8 cellular contexts compared by ENCODE assay signal in the genomic region with DNA sequence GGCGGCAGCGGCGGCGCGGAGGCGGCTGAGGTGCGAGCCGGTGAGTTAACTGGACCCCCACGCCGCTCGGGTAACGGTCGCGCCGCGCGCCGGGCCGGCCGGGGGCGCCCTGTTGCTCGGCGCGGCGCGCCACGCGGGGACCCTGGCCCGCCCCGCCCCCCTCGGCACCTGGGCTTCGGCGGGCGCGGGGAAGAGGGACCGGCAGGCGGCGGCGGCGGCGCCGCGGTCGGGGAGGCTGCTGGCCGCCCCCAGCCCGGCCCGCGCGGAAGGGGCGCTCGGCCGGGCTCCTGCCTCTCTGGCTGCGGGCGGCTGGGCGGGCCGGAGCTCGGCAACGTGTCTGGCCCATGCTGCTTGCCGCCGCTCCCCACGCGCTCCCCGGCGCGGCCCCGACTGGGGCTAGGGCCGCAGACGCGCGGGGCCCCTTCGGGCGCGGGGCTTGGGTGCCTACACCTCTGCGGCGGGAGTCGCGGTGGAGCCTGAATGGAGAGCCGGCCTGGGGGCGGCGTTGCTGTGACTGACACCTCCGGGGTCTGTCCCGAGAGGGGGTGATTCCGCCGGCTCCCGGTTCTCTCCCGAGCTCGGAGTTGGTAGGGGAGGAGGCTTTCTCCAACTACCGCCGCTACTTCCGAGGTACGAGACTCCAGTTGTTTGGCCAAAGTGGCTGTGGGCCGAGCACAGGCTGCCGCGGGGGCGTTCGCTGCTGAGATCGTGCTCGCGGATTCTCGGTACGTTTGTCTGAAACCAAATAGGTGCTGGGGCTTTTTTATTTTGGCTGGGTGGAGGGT. TPM values are rescaled to one million over a fixed set of nuclear protein-coding genes. Genes with fewer than 3 reads are reported as not detected.
DNase-seq lines count a peak whose midpoint lies in the region; ATAC-seq and TF ChIP-seq lines count a peak whose summit lies in the region.

No MANE protein-coding gene starts in this region.

- H3K9me1 ChIP-seq in IMR-90 (ENCODE audit: insufficient read depth, low read length): no peaks in the 10 kb centered on the region

- no peaks in the 10 kb centered on the region for H3K36me3 Mint-ChIP-seq in T-helper 2 cell treated with Interferon-gamma antibody and Interleukin-4, amounts not matched to agents 5 μg/mL and 100 μg/mL, for 36 hours (ENCODE audit: low read depth)

- peak overlapping the region; percentile 0; the same call in 1 of the 2 replicates for H2BK120ac ChIP-seq in IMR-90 (ENCODE audit: low read depth, low read length)

- peak overlapping the region; percentile 60 for H2AK9ac ChIP-seq in IMR-90 (replicated peaks; ENCODE audit: low read depth, low read length, poor library complexity)

- peak overlapping the region; percentile 85 for H3K23ac ChIP-seq in IMR-90 (ENCODE audit: low read depth, low read length)

- CTCF ChIA-PET in IMR-90 (lab: Yijun Ruan, JAX): no interaction called here

- peak overlapping the region; percentile 98 for H3K4me2 ChIP-seq in IMR-90 (ENCODE audit: low read depth, low read length)

- H2AK5ac ChIP-seq in IMR-90 (ENCODE audit: low read depth, low read length): no peak overlapping the region

- no peak overlapping the region for H2BK15ac ChIP-seq in IMR-90 (ENCODE audit: low read depth, low read length)

- no TSS peak for BruUV-seq in IMR-90 (replicated peaks; lab: Mats Ljungman, UMichigan)

- no peak overlapping the region for H4K91ac ChIP-seq in IMR-90 (ENCODE audit: insufficient read depth, low read depth, low read length)

- ATAC-seq in GM21619 (IDR thresholded peaks at IDR 0.05; ENCODE audit: unreplicated experiment) (peak; percentile 25), IMR-90 (ENCODE audit: low read depth) (peak; percentile 57)

- dilution Hi-C loops in IMR-90 (cut with HindIII; ENCODE audit: low sequenced_read_pairs, unreplicated experiment): no loop called here

- no peak overlapping the region for H2BK20ac ChIP-seq in IMR-90 (ENCODE audit: low read depth, low read length)

- no peaks in the 10 kb centered on the region for H3K9me3 Mint-ChIP-seq in T-helper 2 cell treated with Interferon-gamma antibody and Interleukin-4, amounts not matched to agents 5 μg/mL and 100 μg/mL, for 36 hours

- peak overlapping the region; percentile 79 for H3K9ac ChIP-seq in IMR-90 (ENCODE audit: low read depth, low read length)

- no peaks in the 10 kb centered on the region for H3K9me3 ChIP-seq in IMR-90 (ENCODE audit: control insufficient read depth, insufficient read depth, low read length)
- H3K9me3 ChIP-seq in spleen: no peaks in the 10 kb centered on the region

- H4K5ac ChIP-seq in IMR-90 (ENCODE audit: low read depth, low read length): 0 out of 2 replicates have a peak overlapping the region, but pooled peaks have one; percentile 28

- no peak for TF ChIP-seq RAD21 in IMR-90 (IDR thresholded peaks at IDR 0.05; ENCODE audit: low read length)

- H3K79me1 ChIP-seq in IMR-90 (ENCODE audit: low read depth in 1 of 2, low read length in 2 of 2): peaks cover 10 to 25% of the 10 kb centered on the region in 2 experiments; a peak in 3 of 4 replicates

- peak overlapping the region; percentile 34; the same call in 1 of the 2 replicates for H3K4ac ChIP-seq in IMR-90 (ENCODE audit: low read depth, low read length)

- TF ChIP-seq CTCF in GM06990 (IDR thresholded peaks at IDR 0.05; ENCODE audit: insufficient read depth, low read length, poor library complexity, severe bottlenecking) (no peak), IMR-90 (conservative IDR thresholded peaks at IDR 0.05; ENCODE audit: low read depth, low read length) (no peak), spleen (IDR thresholded peaks at IDR 0.05 in 8 of 11, conservative IDR thresholded peaks at IDR 0.05 in 3 of 11) (no peak)

- peak overlapping the region; percentile 3; the same call in 1 of the 2 replicates for H3K18ac ChIP-seq in IMR-90 (ENCODE audit: low read depth, low read length)

- H3K4me1 Mint-ChIP-seq in T-helper 2 cell treated with Interferon-gamma antibody and Interleukin-4, amounts not matched to agents 5 μg/mL and 100 μg/mL, for 36 hours (ENCODE audit: low read depth): peaks cover 27% of the 10 kb centered on the region

- H3K27me3 ChIP-seq in GM06990 (replicated peaks; ENCODE audit: control insufficient read depth, insufficient read depth, low read length): no peaks in the 10 kb centered on the region; the same call in 1 of the 2 replicates
- H3K27me3 ChIP-seq in IMR-90 (ENCODE audit: control insufficient read depth, insufficient read depth, low read length): peaks cover 22% of the 10 kb centered on the region
- peaks cover 0 to 28% (median 0%) of the 10 kb centered on the region in 7 donors for H3K27me3 ChIP-seq in spleen (replicated peaks in 1 of 7)

- H3K14ac ChIP-seq in IMR-90 (replicated peaks; ENCODE audit: low read depth, low read length): peak overlapping the region; percentile 40; the same call in 1 of the 2 replicates

- 0% methylated on average over 25 of the region's 101 CpGs; no CpG with 5 or more reads in 1 of the 2 experiments for WGBS in IMR-90 (ENCODE audit: extremely low coverage in 2 of 2, insufficient read length in 1 of 2), 2 experiments
- WGBS in spleen, 5 donors: 0 to 1% (median 0%) methylated on average over 14 to 101 of the region's 101 CpGs

- H2AFZ ChIP-seq in IMR-90 (replicated peaks; ENCODE audit: low read length, poor library complexity): peak overlapping the region; percentile 98

- in situ Hi-C loops in IMR-90 (cut with MboI; ENCODE audit: low sequenced_read_pairs): loop anchor here (10.0 kb wide), 2 partner anchors 91 to 531 kb away; no protein-coding TSS in a partner anchor
- in situ Hi-C loops in T47D (cut with HindIII; ENCODE audit: low pct_unique_long_range_greater_than_20kb, low sequenced_read_pairs): no loop called here

- H3K27me3 Mint-ChIP-seq in T-helper 2 cell treated with Interferon-gamma antibody and Interleukin-4, amounts not matched to agents 5 μg/mL and 100 μg/mL, for 36 hours (ENCODE audit: low read depth): peaks cover 39% of the 10 kb centered on the region

- H3K27ac ChIP-seq in IMR-90 (ENCODE audit: insufficient read depth, low read length) (peak overlapping the region; percentile 65), spleen (peak overlapping the region; percentile 60 to 90 (median 76))

- H3K4me3 Mint-ChIP-seq in T-helper 2 cell treated with Interferon-gamma antibody and Interleukin-4, amounts not matched to agents 5 μg/mL and 100 μg/mL, for 36 hours: peak overlapping the region; percentile 92

- H3K4me1 ChIP-seq in IMR-90 (ENCODE audit: control insufficient read depth, insufficient read depth, low read length): 0 out of 2 replicates have a peak, but pooled peaks cover 2% of the 10 kb centered on the region
- H3K4me1 ChIP-seq in spleen: peaks cover 0 to 54% (median 24%) of the 10 kb centered on the region in 6 donors

- H3K56ac ChIP-seq in IMR-90 (ENCODE audit: extremely low read depth, insufficient read depth, low read length): peak overlapping the region; percentile 39; the same call in 1 of the 2 replicates

- no peaks in the 10 kb centered on the region for H4K20me1 ChIP-seq in IMR-90 (ENCODE audit: insufficient read depth, low read length)

- peak overlapping the region; percentile 85 for H3K27ac Mint-ChIP-seq in T-helper 2 cell treated with Interferon-gamma antibody and Interleukin-4, amounts not matched to agents 5 μg/mL and 100 μg/mL, for 36 hours

- intact Hi-C loops in IMR-90 (cut with micrococcal nuclease): loop anchor here (1.0 to 10.0 kb wide), 4 partner anchors 171 to 859 kb away; partner anchors contain the start of genes OSBPL3 and STK31
- intact Hi-C loops in spleen (cut with DNase I; ENCODE audit: low total_unique reads): no loop called here

- peak overlapping the region; percentile 46 for H2BK5ac ChIP-seq in IMR-90 (ENCODE audit: low read depth, low read length, poor library complexity, severe bottlenecking)

- TF ChIP-seq POLR2A in IMR-90 (IDR thresholded peaks at IDR 0.05; ENCODE audit: low read depth, low read length): no peak
- TF ChIP-seq POLR2A in spleen (IDR thresholded peaks at IDR 0.05): no peak

- POLR2A ChIA-PET in IMR-90 (lab: Charles Lee; ENCODE audit: unreplicated experiment): interaction anchor here (0.6 kb wide), 2 partner anchors 119 to 528 kb away, joined by 3 read pairs; no protein-coding TSS in a partner anchor

- H4K8ac ChIP-seq in IMR-90 (ENCODE audit: low read depth in 2 of 2, low read length in 2 of 2): peak overlapping the region in 1 of 2 experiments; percentile 35; a peak in 1 of 4 replicates

- peak; percentile 75 for DNase-seq in GM06990 (ENCODE audit: extremely low read depth, insufficient read length)
- DNase-seq in IMR-90: peak; percentile 50
- peak; percentile 43 for DNase-seq in T-helper 2 cell treated with Interferon-gamma antibody and Interleukin-4, amounts not matched to agents 5 μg/mL and 100 μg/mL, for 36 hours (ENCODE audit: low spot score)
- DNase-seq in T47D (ENCODE audit: low read depth in 1 of 2, low spot score in 1 of 2): peak; percentile 51 to 59
- DNase-seq in iris pigment epithelial cell (ENCODE audit: low read depth): peak; percentile 72
- DNase-seq in spleen: peak; percentile 90
- no peak for DNase-seq in middle frontal gyrus (ENCODE audit: extremely low spot score, low spot score)

- H3K36me3 ChIP-seq in GM06990 (ENCODE audit: control insufficient read depth, insufficient read depth, low read length): no peaks in the 10 kb centered on the region
- no peaks in the 10 kb centered on the region for H3K36me3 ChIP-seq in IMR-90 (ENCODE audit: control insufficient read depth, insufficient read depth, low read length)
- no peaks in the 10 kb centered on the region for H3K36me3 ChIP-seq in spleen

- peak overlapping the region; percentile 69 for H3K4me3 ChIP-seq in GM06990 (replicated peaks; ENCODE audit: low read depth, low read length)
- H3K4me3 ChIP-seq in IMR-90 (ENCODE audit: insufficient read depth, low read depth, low read length): peak overlapping the region; percentile 98
- peak overlapping the region; percentile 64 to 88 (median 71) for H3K4me3 ChIP-seq in spleen

TF ChIP-seq in IMR-90, 13 proteins besides CTCF, POLR2A, EP300 and RAD21 (continues in another document):
- TF ChIP-seq CHD1 (IDR thresholded peaks at IDR 0.05; ENCODE audit: low read depth, low read length): no peak
- no peak for TF ChIP-seq SMC3 (IDR thresholded peaks at IDR 0.05; ENCODE audit: low read depth, low read length)
- TF ChIP-seq FOS (IDR thresholded peaks at IDR 0.05; ENCODE audit: low read depth, low read length): no peak
- no peak for TF ChIP-seq USF2 (IDR thresholded peaks at IDR 0.05; ENCODE audit: low read depth, low read length)

RNA-seq across cellular contexts. Expression of gene PALS2, which starts 0.5 kb away (rescaled TPM):
- 15.4 and 29.7 TPM in 2 replicates for total RNA-seq in IMR-90 (2012; rRNA removed)
- polyA plus RNA-seq in IMR-90 (2012; rRNA removed): 7.4 and 8.8 TPM in 2 replicates
- 1.2 and 2.2 TPM in 2 replicates for polyA plus RNA-seq in IMR-90 (2012; cell fraction: cytosol; rRNA removed)
- polyA plus RNA-seq in IMR-90 (2012; cell fraction: nucleus; rRNA removed; ENCODE audit: low replicate concordance): 0.75 and 5.3 TPM in 2 replicates
- total RNA-seq in spleen: 10 to 100 TPM in 4 of 7 donors, 1 to 10 TPM in 3; 7.8 to 28.8 (median 18.0) TPM
- 1 to 10 TPM; 1.8 to 2.4 (median 1.9) TPM for polyA plus RNA-seq in spleen
